Comparison of ENCODE assay signal across 10 cellular contexts in the genomic region with DNA sequence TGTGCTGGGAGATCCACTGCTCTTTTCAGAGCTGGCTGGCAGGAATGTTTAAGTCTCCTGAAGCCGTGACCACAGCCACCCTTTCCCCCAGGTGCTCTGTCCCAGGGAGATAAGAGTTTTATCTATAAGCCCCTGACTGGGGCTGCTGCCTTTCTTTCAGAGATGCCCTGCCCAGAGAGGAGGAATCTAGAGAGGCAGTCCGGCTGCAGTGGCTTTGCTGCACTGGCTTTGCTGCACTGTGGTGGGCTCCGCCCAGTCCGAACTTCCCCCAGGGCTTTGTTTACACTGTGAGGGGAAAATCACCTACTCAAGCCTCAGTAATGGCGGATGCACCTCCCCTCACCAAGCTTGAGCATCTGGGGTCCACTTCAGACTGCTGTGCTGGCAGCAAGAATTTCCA. TPM values are rescaled to one million over a fixed set of nuclear protein-coding genes. Genes with fewer than 3 reads are reported as not detected.
"Had no signal": no experiment of that assay in that cellular context is flagged by ENCODE, and none has a peak within 500 bp of the region (broad histone marks: within the 10 kb centered on the region; RNA-seq: fewer than 3 reads in every experiment).

No MANE protein-coding gene starts in this region.

RNA-seq across cellular contexts. Expression of a gene that starts 47.5 kb away (rescaled TPM):
- total RNA-seq: esophagus mucosa, glomerular endothelial cell, mesothelial cell of epicardium, myocyte, occipital lobe, prostate gland, Right ventricle myocardium superior, smooth muscle cell, temporal lobe had no signal
- polyA plus RNA-seq: SK-N-SH, smooth muscle cell had no signal
